In the genomic region with DNA sequence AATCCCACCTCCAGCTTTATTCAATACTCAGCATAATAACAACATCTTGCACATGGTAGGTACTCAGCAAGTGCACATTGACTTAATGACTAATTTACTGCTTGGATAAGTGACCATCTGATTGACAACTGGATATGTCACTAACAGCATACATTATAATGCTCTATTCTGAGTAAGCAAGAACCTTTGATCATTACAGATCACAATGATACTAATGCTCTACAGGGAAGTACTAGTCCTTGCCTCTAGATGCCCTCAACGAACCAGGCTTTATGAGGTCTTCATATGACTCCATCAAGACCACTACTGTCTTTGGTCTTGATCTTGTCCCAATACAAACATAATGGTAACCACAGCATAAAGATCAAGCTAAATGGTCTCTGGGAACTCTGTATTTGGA, we compare ENCODE assay signal across 8 cellular contexts.
DNase-seq lines count a peak whose midpoint lies in the region; ATAC-seq and TF ChIP-seq lines count a peak whose summit lies in the region.

No MANE protein-coding gene starts in this region.

- DNase-seq in activated T-cell treated with anti-CD3 and anti-CD28 coated beads, Interleukin-2, amount 50 U/mL, for 4 hours, result no peak
- no peak for DNase-seq in activated T-cell treated with anti-CD3 and anti-CD28 coated beads, Interleukin-2, amount 50 U/mL, for 1 hour
- DNase-seq in adipocyte (ENCODE audit: low read depth) (no peak), endothelial cell (ENCODE audit: low spot score) (no peak), NCI-H345 (lab: John Stamatoyannopoulos, UW) (no peak), cerebellar cortex (ENCODE audit: low spot score) (no peak)
- DNase-seq in stimulated activated naive CD8-positive, alpha-beta T cell treated with anti-CD3 and anti-CD28 coated beads, Interleukin-15, amount 100 ng/mL, for 72 hours, result no peak

- peak; percentile 84 to 93 for ATAC-seq in activated T-cell treated with anti-CD3 and anti-CD28 coated beads, Interleukin-2, amount 50 U/mL, for 4 hours
- ATAC-seq in HG03575 (IDR thresholded peaks at IDR 0.05; ENCODE audit: extremely low read depth, insufficient number of reproducible peaks, low FRiP score, unreplicated experiment), result peak; percentile 73
- peak; percentile 90 for ATAC-seq in stimulated activated naive CD8-positive, alpha-beta T cell treated with anti-CD3 and anti-CD28 coated beads, Interleukin-15, amount 100 ng/mL, for 72 hours

- peaks cover 38% of the 10 kb centered on the region for H3K36me3 Mint-ChIP-seq in activated T-cell treated with anti-CD3 and anti-CD28 coated beads, Interleukin-2, amount 50 U/mL, for 4 hours (ENCODE audit: insufficient read depth)
- no peaks in the 10 kb centered on the region for H3K36me3 Mint-ChIP-seq in endothelial cell (ENCODE audit: low read depth, unreplicated experiment)

- H3K27me3 ChIP-seq in adipocyte (replicated peaks; ENCODE audit: control insufficient read depth, insufficient read depth, low read length), result no peaks in the 10 kb centered on the region

- H3K4me3 Mint-ChIP-seq in activated T-cell treated with anti-CD3 and anti-CD28 coated beads, Interleukin-2, amount 50 U/mL, for 4 hours, result no peak overlapping the region
- H3K4me3 Mint-ChIP-seq in stimulated activated naive CD8-positive, alpha-beta T cell treated with anti-CD3 and anti-CD28 coated beads, Interleukin-15, amount 100 ng/mL, for 72 hours, result no peak overlapping the region
- no peak overlapping the region for H3K4me3 Mint-ChIP-seq in endothelial cell (ENCODE audit: unreplicated experiment)

- H3K9me3 Mint-ChIP-seq in activated T-cell treated with anti-CD3 and anti-CD28 coated beads, Interleukin-2, amount 50 U/mL, for 4 hours, result no peaks in the 10 kb centered on the region
- H3K9me3 Mint-ChIP-seq in stimulated activated naive CD8-positive, alpha-beta T cell treated with anti-CD3 and anti-CD28 coated beads, Interleukin-15, amount 100 ng/mL, for 72 hours, result no peaks in the 10 kb centered on the region
- no peaks in the 10 kb centered on the region for H3K9me3 Mint-ChIP-seq in endothelial cell (ENCODE audit: unreplicated experiment)

- no peaks in the 10 kb centered on the region for H3K9me3 ChIP-seq in adipocyte (ENCODE audit: control insufficient read depth, low read length)

- H3K27ac Mint-ChIP-seq in stimulated activated naive CD8-positive, alpha-beta T cell treated with anti-CD3 and anti-CD28 coated beads, Interleukin-15, amount 100 ng/mL, for 72 hours, result no peak overlapping the region
- H3K27ac Mint-ChIP-seq in endothelial cell (ENCODE audit: unreplicated experiment), result no peak overlapping the region

- peaks cover 57% of the 10 kb centered on the region for H3K4me1 ChIP-seq in adipocyte (ENCODE audit: control insufficient read depth, insufficient read depth, low read length)

- peak overlapping the region; percentile 75 for H3K9ac ChIP-seq in adipocyte (ENCODE audit: low read length)

- no peak for TF ChIP-seq CTCF in endothelial cell (IDR thresholded peaks at IDR 0.05; ENCODE audit: unreplicated experiment)

- peaks cover 15% of the 10 kb centered on the region for H3K36me3 ChIP-seq in adipocyte (ENCODE audit: control insufficient read depth, insufficient read depth, low read length, severe bottlenecking)

- H3K4me3 ChIP-seq in adipocyte (ENCODE audit: low read length), result peak overlapping the region; percentile 24

- H3K4me1 Mint-ChIP-seq in activated T-cell treated with anti-CD3 and anti-CD28 coated beads, Interleukin-2, amount 50 U/mL, for 4 hours (ENCODE audit: low read depth), result peaks cover 73% of the 10 kb centered on the region
- peaks cover 61% of the 10 kb centered on the region for H3K4me1 Mint-ChIP-seq in stimulated activated naive CD8-positive, alpha-beta T cell treated with anti-CD3 and anti-CD28 coated beads, Interleukin-15, amount 100 ng/mL, for 72 hours
- H3K4me1 Mint-ChIP-seq in endothelial cell (ENCODE audit: unreplicated experiment), result peaks cover 9% of the 10 kb centered on the region

- H3K27me3 Mint-ChIP-seq in activated T-cell treated with anti-CD3 and anti-CD28 coated beads, Interleukin-2, amount 50 U/mL, for 4 hours (ENCODE audit: low read depth), result no peaks in the 10 kb centered on the region
- no peaks in the 10 kb centered on the region for H3K27me3 Mint-ChIP-seq in stimulated activated naive CD8-positive, alpha-beta T cell treated with anti-CD3 and anti-CD28 coated beads, Interleukin-15, amount 100 ng/mL, for 72 hours
- H3K27me3 Mint-ChIP-seq in endothelial cell (ENCODE audit: unreplicated experiment), result no peaks in the 10 kb centered on the region
